ENCODE assay signal across 13 cellular contexts in genomic region chr1:153375511-153375910, GRCh38. TPM values are rescaled to one million over a fixed set of nuclear protein-coding genes. Genes with fewer than 3 reads are reported as not detected.
DNase-seq lines count a peak whose midpoint lies in the region; FAIRE-seq and TF ChIP-seq lines count a peak whose summit lies in the region.
"Had no signal": no experiment of that assay in that cellular context is flagged by ENCODE, and none has a peak within 500 bp of the region (broad histone marks: within the 10 kb centered on the region; RNA-seq: fewer than 3 reads in every experiment).

TSS of gene S100A12 (minus strand) at chr1:153375621. CDS start at chr1:153374592, 1,029 bp downstream.

- peak within 1 kb of the TSS; percentile 22 for H3K4me2 ChIP-seq in keratinocyte (ENCODE audit: control insufficient read depth, extremely low read depth, insufficient read depth, low read depth, low read length)

- no peaks in the 10 kb centered on the region for H3K79me2 ChIP-seq in keratinocyte (ENCODE audit: control insufficient read depth, insufficient read depth, low read length)

- H3K9me3 ChIP-seq in keratinocyte (ENCODE audit: control insufficient read depth, low read depth, low read length) (peaks cover under 1% of the 10 kb centered on the region), prostate gland (no peaks in the 10 kb centered on the region)

- intact Hi-C loops in prostate gland (cut with DNase I), result no loop called here

- FAIRE-seq in keratinocyte (lab: Jason Lieb, UNC), result peak; percentile 92
- FAIRE-seq: A204.1, colon had no signal

- no peaks in the 10 kb centered on the region for H3K9me1 ChIP-seq in keratinocyte (ENCODE audit: control insufficient read depth, extremely low read depth, insufficient read depth, low read length)

- H4K20me1 ChIP-seq in keratinocyte (ENCODE audit: control insufficient read depth, extremely low read depth, insufficient read depth, low read length), result no peaks in the 10 kb centered on the region

- H2AFZ ChIP-seq in keratinocyte (ENCODE audit: control insufficient read depth, low read length), result no peak within 1 kb of the TSS

- no peak within 1 kb of the TSS for H3K9ac ChIP-seq in keratinocyte (ENCODE audit: control insufficient read depth, extremely low read depth, insufficient read depth, low read length)

- H3K4me1 ChIP-seq in keratinocyte (ENCODE audit: control insufficient read depth, extremely low read depth, insufficient read depth, low read length), result peaks cover 30% of the 10 kb centered on the region
- no peaks in the 10 kb centered on the region for H3K4me1 ChIP-seq in prostate gland (replicated peaks)

- TF ChIP-seq POLR2A in prostate gland (IDR thresholded peaks at IDR 0.05), result no peak

- H3K36me3 ChIP-seq in keratinocyte (ENCODE audit: control insufficient read depth in 2 of 2, extremely low read depth in 1 of 2, insufficient read depth in 2 of 2, low read length in 2 of 2), result no peaks in the 10 kb centered on the region
- no peaks in the 10 kb centered on the region for H3K36me3 ChIP-seq in prostate gland

- DNase-seq in A172 (ENCODE audit: low spot score) (peak; percentile 91), HPDE6-E6E7 (ENCODE audit: extremely low spot score) (peak; percentile 76), keratinocyte (ENCODE audit: low read depth, low spot score) (no peak), OCI-M1 (lab: John Stamatoyannopoulos, UW) (no peak), prostate gland (ENCODE audit: low spot score) (no peak), RPMI8226 (no peak)
- no peak for DNase-seq in activated naive CD4-positive, alpha-beta T cell treated with Interleukin-2 at 50 U/mL for 16 hours
- DNase-seq: activated T-cell treated with anti-CD3 and anti-CD28 coated beads, Interleukin-2, amount 50 U/mL, for 1 hour; left colon; NCI-H2171 treated with DMSO at 0.1 percent for 48 hours had no signal

- TF ChIP-seq CTCF in keratinocyte (optimal IDR thresholded peaks at IDR 0.05 in 1 of 3, IDR thresholded peaks at IDR 0.05 in 1 of 3, conservative IDR thresholded peaks at IDR 0.05 in 1 of 3; ENCODE audit: extremely low read depth in 1 of 3, insufficient read depth in 2 of 3, low read length in 3 of 3), result no peak
- TF ChIP-seq CTCF in prostate gland (IDR thresholded peaks at IDR 0.05), result no peak

- H3K27ac ChIP-seq in adipose tissue (ENCODE audit: low read depth, low read length) (peak within 1 kb of the TSS; percentile 67), keratinocyte (ENCODE audit: control insufficient read depth, insufficient read depth, low read length) (peak within 1 kb of the TSS; percentile 11), prostate gland (no peak within 1 kb of the TSS)

- 61 to 81% (median 74%) methylated on average over 1 of the region's 1 CpG for WGBS in adipose tissue, 3 donors
- WGBS in prostate gland, result 67% methylated on average over 1 of the region's 1 CpG

- dilution Hi-C loops in keratinocyte (cut with MboI; ENCODE audit: extremely low pct_ligation_motif_present, low sequenced_read_pairs), result no loop called here

- H3K27me3 ChIP-seq in keratinocyte (ENCODE audit: control insufficient read depth, extremely low read depth, insufficient read depth, low read length), result no peaks in the 10 kb centered on the region
- H3K27me3 ChIP-seq in prostate gland (replicated peaks; ENCODE audit: insufficient read depth), result no peaks in the 10 kb centered on the region

- H3K4me3 ChIP-seq in keratinocyte (ENCODE audit: control insufficient read depth in 2 of 3, extremely low read depth in 1 of 3, insufficient read depth in 2 of 3, low read depth in 1 of 3, low read length in 3 of 3), result no peak within 1 kb of the TSS
- no peak within 1 kb of the TSS for H3K4me3 ChIP-seq in prostate gland

RNA-seq across cellular contexts. Expression of gene S100A12, which starts in this region (rescaled TPM):
- not detected in 2 replicates for total RNA-seq in A172 (2014; rRNA removed; shearing (Covaris generic))
- 100 to 1,000 TPM in 2 of 3 donors, 1 to 10 TPM in 1; 6.1 to 551 (median 150) TPM for polyA plus RNA-seq in adipose tissue
- polyA plus RNA-seq in keratinocyte, result 0.65 to 6.3 TPM (median 1.5 TPM) in 3 replicates
- polyA plus RNA-seq in keratinocyte (2011; ENCODE audit: low read depth), result 0.75 TPM
- 2.6 and 7.0 TPM in 2 replicates for polyA plus RNA-seq in keratinocyte (2011; cell fraction: cytosol; rRNA removed)
- 1.9 and 2.9 TPM in 2 replicates for polyA plus RNA-seq in keratinocyte (2011; cell fraction: nucleus; rRNA removed)
- polyA plus RNA-seq in keratinocyte (2012; ENCODE audit: low replicate concordance), result 1.0 and 1.8 TPM in 2 replicates
- polyA minus RNA-seq in keratinocyte, result 3.2 TPM in 1 of 3 replicates, not detected in the others
- polyA minus RNA-seq in keratinocyte (2011; cell fraction: cytosol; rRNA and poly(A)+ RNA removed), result not detected
- not detected in 2 replicates for polyA minus RNA-seq in keratinocyte (2011; cell fraction: nucleus; rRNA and poly(A)+ RNA removed)
- total RNA-seq in prostate gland, result not detected

Comparison
In these comparisons a context has a peak if more than half of its experiments do, and no peak if none do; other contexts are left out.
1. Peak in DNase-seq in A172; RNA of the gene not detected or under 1 TPM.
2. H3K27ac ChIP-seq: peak in adipose tissue (single experiment) and keratinocyte (single experiment); none in prostate gland (0 of 2).